ENCODE assay signal across 1 cellular context in the genomic region with DNA sequence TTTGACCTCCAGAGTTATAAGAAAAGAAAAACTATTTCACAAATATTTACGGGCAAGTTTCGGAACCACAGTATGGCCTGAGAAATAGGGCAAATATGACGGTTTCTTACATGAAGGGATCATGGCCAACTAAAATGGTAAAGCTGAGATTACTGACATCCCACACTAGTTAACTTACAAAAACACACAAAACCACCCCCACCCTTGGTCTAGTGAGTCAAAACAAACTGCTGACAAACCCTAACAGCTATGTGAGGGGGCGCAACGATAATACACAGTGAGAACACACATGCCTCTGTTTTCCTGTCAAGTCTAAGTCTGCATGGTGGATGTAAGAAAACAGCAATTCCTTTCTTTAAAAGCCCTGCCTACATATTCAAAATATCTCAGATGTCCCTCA.
A peak's percentile ranks its signal among the peaks of the same experiment; 100 is the strongest.
TF ChIP-seq lines count a peak whose summit lies in the region.

No MANE protein-coding gene starts in this region.

TF ChIP-seq in GM12878, 131 proteins besides CTCF, POLR2A, EP300 and RAD21 (continued from another document and continues in another):
- TF ChIP-seq POU2F2 (IDR thresholded peaks at IDR 0.05; ENCODE audit: borderline replicate concordance, low read depth, low read length) (peak; percentile 87), SRF (IDR thresholded peaks at IDR 0.05; ENCODE audit: low read depth in 2 of 2, low read length in 2 of 2) (peak in 1 of 2 experiments; percentile 7; a peak in 1 of 4 replicates), MXI1 (IDR thresholded peaks at IDR 0.05; ENCODE audit: low read depth, low read length) (peak; percentile 70; the same call in 1 of the 2 replicates), KAT2A (conservative IDR thresholded peaks at IDR 0.05; ENCODE audit: control insufficient read depth, low read depth, low read length) (no peak), GATAD2B (conservative IDR thresholded peaks at IDR 0.05; ENCODE audit: low read depth) (peak; percentile 67), MYB (IDR thresholded peaks at IDR 0.05; ENCODE audit: borderline replicate concordance, low read depth, low read length) (peak; percentile 45; the same call in 1 of the 2 replicates), EGR1 (IDR thresholded peaks at IDR 0.05; ENCODE audit: borderline replicate concordance in 1 of 2, low read depth in 2 of 2, low read length in 2 of 2) (peak in 1 of 2 experiments; percentile 89; a peak in 2 of 3 replicates), CEBPB (IDR thresholded peaks at IDR 0.05; ENCODE audit: borderline replicate concordance in 1 of 2, low read depth in 2 of 2, low read length in 2 of 2) (no peak; a peak in 1 of 4 replicates), HDAC2 (IDR thresholded peaks at IDR 0.05) (no peak), NR2C1 (IDR thresholded peaks at IDR 0.05) (no peak), PAX5 (IDR thresholded peaks at IDR 0.05; ENCODE audit: borderline replicate concordance, low read depth, low read length) (peak; percentile 91), RAD51 (IDR thresholded peaks at IDR 0.05) (peak; percentile 24), MEF2A (IDR thresholded peaks at IDR 0.05; ENCODE audit: insufficient read depth, low read depth, low read length) (no peak), ZNF217 (IDR thresholded peaks at IDR 0.05) (peak; percentile 86), WRNIP1 (IDR thresholded peaks at IDR 0.05; ENCODE audit: borderline replicate concordance, low read depth, low read length) (no peak), FOXM1 (IDR thresholded peaks at IDR 0.05; ENCODE audit: low read depth, low read length) (peak; percentile 83; the same call in 1 of the 2 replicates), IKZF2 (IDR thresholded peaks at IDR 0.05) (peak in 1 of 2 experiments; percentile 35; a peak in 2 of 4 replicates), GABPA (IDR thresholded peaks at IDR 0.05; ENCODE audit: low read depth) (0 out of 2 replicates have a peak, but pooled peaks have one; percentile 41), KLF5 (IDR thresholded peaks at IDR 0.05; ENCODE audit: partially characterized antibody) (no peak), RELA (IDR thresholded peaks at IDR 0.05; ENCODE audit: borderline replicate concordance, partially characterized antibody) (peak; percentile 13), ETV6 (conservative IDR thresholded peaks at IDR 0.05 in 1 of 2, IDR thresholded peaks at IDR 0.05 in 1 of 2; ENCODE audit: borderline replicate concordance in 1 of 2, low read depth in 1 of 2) (peak in 1 of 2 experiments; percentile 78; a peak in 2 of 4 replicates), MEF2B (IDR thresholded peaks at IDR 0.05; ENCODE audit: partially characterized antibody, poor library complexity, severe bottlenecking) (peak; percentile 30), NFXL1 (IDR thresholded peaks at IDR 0.05; ENCODE audit: borderline replicate concordance) (no peak), MTA3 (IDR thresholded peaks at IDR 0.05; ENCODE audit: borderline replicate concordance, low read length) (no peak; the same call in 1 of the 2 replicates), NFIC (IDR thresholded peaks at IDR 0.05; ENCODE audit: low read depth, low read length) (peak; percentile 73), TCF3 (IDR thresholded peaks at IDR 0.05; ENCODE audit: borderline replicate concordance, insufficient read depth, low read depth, low read length) (0 out of 2 replicates have a peak, but pooled peaks have one; percentile 20), SP1 (IDR thresholded peaks at IDR 0.05; ENCODE audit: low read depth, low read length) (peak; percentile 67), SMAD1 (IDR thresholded peaks at IDR 0.05; ENCODE audit: low read depth, partially characterized antibody) (peak; percentile 77), BHLHE40 (IDR thresholded peaks at IDR 0.05; ENCODE audit: borderline replicate concordance in 1 of 2, low read depth in 2 of 2, low read length in 1 of 2) (peak; percentile 38 to 46; a peak in 1 of 4 replicates), FOXK2 (IDR thresholded peaks at IDR 0.05) (no peak), ZSCAN29 (IDR thresholded peaks at IDR 0.05) (no peak), DPF2 (IDR thresholded peaks at IDR 0.05) (no peak; the same call in 1 of the 2 replicates), ESRRA (IDR thresholded peaks at IDR 0.05; ENCODE audit: low read length) (no peak), ZNF274 (IDR thresholded peaks at IDR 0.05; ENCODE audit: insufficient read depth, insufficient read length) (no peak), SPI1 (IDR thresholded peaks at IDR 0.05; ENCODE audit: borderline replicate concordance, insufficient read depth, low read depth, low read length) (no peak), IRF4 (IDR thresholded peaks at IDR 0.05; ENCODE audit: low read depth, low read length) (peak; percentile 95), JUND (IDR thresholded peaks at IDR 0.05; ENCODE audit: low read depth, low read length) (0 out of 2 replicates have a peak, but pooled peaks have one; percentile 33), PML (IDR thresholded peaks at IDR 0.05; ENCODE audit: low read length) (0 out of 2 replicates have a peak, but pooled peaks have one; percentile 4)
- TF ChIP-seq, protein P1, sequence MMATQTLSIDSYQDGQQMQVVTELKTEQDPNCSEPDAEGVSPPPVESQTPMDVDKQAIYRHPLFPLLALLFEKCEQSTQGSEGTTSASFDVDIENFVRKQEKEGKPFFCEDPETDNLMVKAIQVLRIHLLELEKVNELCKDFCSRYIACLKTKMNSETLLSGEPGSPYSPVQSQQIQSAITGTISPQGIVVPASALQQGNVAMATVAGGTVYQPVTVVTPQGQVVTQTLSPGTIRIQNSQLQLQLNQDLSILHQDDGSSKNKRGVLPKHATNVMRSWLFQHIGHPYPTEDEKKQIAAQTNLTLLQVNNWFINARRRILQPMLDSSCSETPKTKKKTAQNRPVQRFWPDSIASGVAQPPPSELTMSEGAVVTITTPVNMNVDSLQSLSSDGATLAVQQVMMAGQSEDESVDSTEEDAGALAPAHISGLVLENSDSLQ (IDR thresholded peaks at IDR 0.05): peak; percentile 14; the same call in 1 of the 2 replicates
- TF ChIP-seq, protein P2, sequence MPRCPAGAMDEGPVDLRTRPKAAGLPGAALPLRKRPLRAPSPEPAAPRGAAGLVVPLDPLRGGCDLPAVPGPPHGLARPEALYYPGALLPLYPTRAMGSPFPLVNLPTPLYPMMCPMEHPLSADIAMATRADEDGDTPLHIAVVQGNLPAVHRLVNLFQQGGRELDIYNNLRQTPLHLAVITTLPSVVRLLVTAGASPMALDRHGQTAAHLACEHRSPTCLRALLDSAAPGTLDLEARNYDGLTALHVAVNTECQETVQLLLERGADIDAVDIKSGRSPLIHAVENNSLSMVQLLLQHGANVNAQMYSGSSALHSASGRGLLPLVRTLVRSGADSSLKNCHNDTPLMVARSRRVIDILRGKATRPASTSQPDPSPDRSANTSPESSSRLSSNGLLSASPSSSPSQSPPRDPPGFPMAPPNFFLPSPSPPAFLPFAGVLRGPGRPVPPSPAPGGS (IDR thresholded peaks at IDR 0.05; ENCODE audit: borderline replicate concordance, insufficient read depth, low read depth, low read length, poor library complexity, severe bottlenecking): peak; percentile 99
- TF ChIP-seq, protein P3, sequence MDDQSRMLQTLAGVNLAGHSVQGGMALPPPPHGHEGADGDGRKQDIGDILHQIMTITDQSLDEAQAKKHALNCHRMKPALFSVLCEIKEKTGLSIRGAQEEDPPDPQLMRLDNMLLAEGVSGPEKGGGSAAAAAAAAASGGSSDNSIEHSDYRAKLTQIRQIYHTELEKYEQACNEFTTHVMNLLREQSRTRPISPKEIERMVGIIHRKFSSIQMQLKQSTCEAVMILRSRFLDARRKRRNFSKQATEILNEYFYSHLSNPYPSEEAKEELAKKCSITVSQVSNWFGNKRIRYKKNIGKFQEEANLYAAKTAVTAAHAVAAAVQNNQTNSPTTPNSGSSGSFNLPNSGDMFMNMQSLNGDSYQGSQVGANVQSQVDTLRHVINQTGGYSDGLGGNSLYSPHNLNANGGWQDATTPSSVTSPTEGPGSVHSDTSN (IDR thresholded peaks at IDR 0.05; ENCODE audit: insufficient replicate concordance, low read depth, low read length): no peak
- TF ChIP-seq, protein P4, sequence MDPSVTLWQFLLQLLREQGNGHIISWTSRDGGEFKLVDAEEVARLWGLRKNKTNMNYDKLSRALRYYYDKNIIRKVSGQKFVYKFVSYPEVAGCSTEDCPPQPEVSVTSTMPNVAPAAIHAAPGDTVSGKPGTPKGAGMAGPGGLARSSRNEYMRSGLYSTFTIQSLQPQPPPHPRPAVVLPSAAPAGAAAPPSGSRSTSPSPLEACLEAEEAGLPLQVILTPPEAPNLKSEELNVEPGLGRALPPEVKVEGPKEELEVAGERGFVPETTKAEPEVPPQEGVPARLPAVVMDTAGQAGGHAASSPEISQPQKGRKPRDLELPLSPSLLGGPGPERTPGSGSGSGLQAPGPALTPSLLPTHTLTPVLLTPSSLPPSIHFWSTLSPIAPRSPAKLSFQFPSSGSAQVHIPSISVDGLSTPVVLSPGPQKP (IDR thresholded peaks at IDR 0.05; ENCODE audit: low read depth, low read length): no peak
- TF ChIP-seq, protein P5, sequence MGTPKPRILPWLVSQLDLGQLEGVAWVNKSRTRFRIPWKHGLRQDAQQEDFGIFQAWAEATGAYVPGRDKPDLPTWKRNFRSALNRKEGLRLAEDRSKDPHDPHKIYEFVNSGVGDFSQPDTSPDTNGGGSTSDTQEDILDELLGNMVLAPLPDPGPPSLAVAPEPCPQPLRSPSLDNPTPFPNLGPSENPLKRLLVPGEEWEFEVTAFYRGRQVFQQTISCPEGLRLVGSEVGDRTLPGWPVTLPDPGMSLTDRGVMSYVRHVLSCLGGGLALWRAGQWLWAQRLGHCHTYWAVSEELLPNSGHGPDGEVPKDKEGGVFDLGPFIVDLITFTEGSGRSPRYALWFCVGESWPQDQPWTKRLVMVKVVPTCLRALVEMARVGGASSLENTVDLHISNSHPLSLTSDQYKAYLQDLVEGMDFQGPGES (IDR thresholded peaks at IDR 0.05): no peak
- TF ChIP-seq, protein P6, sequence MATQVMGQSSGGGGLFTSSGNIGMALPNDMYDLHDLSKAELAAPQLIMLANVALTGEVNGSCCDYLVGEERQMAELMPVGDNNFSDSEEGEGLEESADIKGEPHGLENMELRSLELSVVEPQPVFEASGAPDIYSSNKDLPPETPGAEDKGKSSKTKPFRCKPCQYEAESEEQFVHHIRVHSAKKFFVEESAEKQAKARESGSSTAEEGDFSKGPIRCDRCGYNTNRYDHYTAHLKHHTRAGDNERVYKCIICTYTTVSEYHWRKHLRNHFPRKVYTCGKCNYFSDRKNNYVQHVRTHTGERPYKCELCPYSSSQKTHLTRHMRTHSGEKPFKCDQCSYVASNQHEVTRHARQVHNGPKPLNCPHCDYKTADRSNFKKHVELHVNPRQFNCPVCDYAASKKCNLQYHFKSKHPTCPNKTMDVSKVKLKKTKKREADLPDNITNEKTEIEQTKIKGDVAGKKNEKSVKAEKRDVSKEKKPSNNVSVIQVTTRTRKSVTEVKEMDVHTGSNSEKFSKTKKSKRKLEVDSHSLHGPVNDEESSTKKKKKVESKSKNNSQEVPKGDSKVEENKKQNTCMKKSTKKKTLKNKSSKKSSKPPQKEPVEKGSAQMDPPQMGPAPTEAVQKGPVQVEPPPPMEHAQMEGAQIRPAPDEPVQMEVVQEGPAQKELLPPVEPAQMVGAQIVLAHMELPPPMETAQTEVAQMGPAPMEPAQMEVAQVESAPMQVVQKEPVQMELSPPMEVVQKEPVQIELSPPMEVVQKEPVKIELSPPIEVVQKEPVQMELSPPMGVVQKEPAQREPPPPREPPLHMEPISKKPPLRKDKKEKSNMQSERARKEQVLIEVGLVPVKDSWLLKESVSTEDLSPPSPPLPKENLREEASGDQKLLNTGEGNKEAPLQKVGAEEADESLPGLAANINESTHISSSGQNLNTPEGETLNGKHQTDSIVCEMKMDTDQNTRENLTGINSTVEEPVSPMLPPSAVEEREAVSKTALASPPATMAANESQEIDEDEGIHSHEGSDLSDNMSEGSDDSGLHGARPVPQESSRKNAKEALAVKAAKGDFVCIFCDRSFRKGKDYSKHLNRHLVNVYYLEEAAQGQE (IDR thresholded peaks at IDR 0.05; ENCODE audit: low read depth, low read length): no peak
- TF ChIP-seq, protein P7, sequence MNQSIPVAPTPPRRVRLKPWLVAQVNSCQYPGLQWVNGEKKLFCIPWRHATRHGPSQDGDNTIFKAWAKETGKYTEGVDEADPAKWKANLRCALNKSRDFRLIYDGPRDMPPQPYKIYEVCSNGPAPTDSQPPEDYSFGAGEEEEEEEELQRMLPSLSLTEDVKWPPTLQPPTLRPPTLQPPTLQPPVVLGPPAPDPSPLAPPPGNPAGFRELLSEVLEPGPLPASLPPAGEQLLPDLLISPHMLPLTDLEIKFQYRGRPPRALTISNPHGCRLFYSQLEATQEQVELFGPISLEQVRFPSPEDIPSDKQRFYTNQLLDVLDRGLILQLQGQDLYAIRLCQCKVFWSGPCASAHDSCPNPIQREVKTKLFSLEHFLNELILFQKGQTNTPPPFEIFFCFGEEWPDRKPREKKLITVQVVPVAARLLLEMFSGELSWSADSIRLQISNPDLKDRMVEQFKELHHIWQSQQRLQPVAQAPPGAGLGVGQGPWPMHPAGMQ (IDR thresholded peaks at IDR 0.05; ENCODE audit: borderline replicate concordance): no peak
- TF ChIP-seq, protein P8, sequence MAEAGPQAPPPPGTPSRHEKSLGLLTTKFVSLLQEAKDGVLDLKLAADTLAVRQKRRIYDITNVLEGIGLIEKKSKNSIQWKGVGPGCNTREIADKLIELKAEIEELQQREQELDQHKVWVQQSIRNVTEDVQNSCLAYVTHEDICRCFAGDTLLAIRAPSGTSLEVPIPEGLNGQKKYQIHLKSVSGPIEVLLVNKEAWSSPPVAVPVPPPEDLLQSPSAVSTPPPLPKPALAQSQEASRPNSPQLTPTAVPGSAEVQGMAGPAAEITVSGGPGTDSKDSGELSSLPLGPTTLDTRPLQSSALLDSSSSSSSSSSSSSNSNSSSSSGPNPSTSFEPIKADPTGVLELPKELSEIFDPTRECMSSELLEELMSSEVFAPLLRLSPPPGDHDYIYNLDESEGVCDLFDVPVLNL (IDR thresholded peaks at IDR 0.05; ENCODE audit: low read depth, low read length): no peak
